In genomic region chr14:50545618-50546017, GRCh38 we compare ENCODE assay signal across 1 cellular context.
TF ChIP-seq lines count a peak whose summit lies in the region.

No MANE protein-coding gene starts in this region.

TF ChIP-seq in K562, 482 proteins besides CTCF, POLR2A, EP300 and RAD21 (continued from another document):
- no peak for TF ChIP-seq DEAF1 (CRISPR knock-in tag; IDR thresholded peaks at IDR 0.05)
